Comparison of ENCODE assay signal across 17 cellular contexts in genomic region chrX:153848325-153848724, GRCh38.
"Had no signal": no experiment of that assay in that cellular context is flagged by ENCODE, and none has a peak within 500 bp of the region (broad histone marks: within the 10 kb centered on the region; RNA-seq: fewer than 3 reads in every experiment).

No MANE protein-coding gene starts in this region.

- FAIRE-seq: frontal cortex had no signal

- DNase-seq: effector CD4-positive, alpha-beta T cell; heart left ventricle; hypothalamus; islet precursor cell; mammary epithelial cell; naive thymus-derived CD4-positive, alpha-beta T cell; nephron progenitor cell; psoas muscle; retina; right lobe of liver; stimulated activated CD4-positive, alpha-beta T cell treated with anti-CD3 and anti-CD28 coated beads, Interleukin-4, amount 100 ng/mL, for 1 hour; stimulated activated CD8-positive, alpha-beta memory T cell treated with anti-CD3 and anti-CD28 coated beads, Interleukin-4, amount 100 ng/mL, for 48 hours; stimulated activated naive CD8-positive, alpha-beta T cell treated with anti-CD3 and anti-CD28 coated beads, Interleukin-15, Interleukin-2, amounts not matched to agents 100 U/mL and 50 U/mL, for 24 hours had no signal

- H3K4me3 ChIP-seq: coronary artery, heart left ventricle, psoas muscle, right lobe of liver, tibial nerve had no signal

- H3K9me3 ChIP-seq: heart left ventricle, neutrophil, psoas muscle, right lobe of liver, tibial nerve had no signal

- H3K4me1 ChIP-seq: heart left ventricle, psoas muscle, right lobe of liver, tibial nerve had no signal

- H3K36me3 ChIP-seq: heart left ventricle, neutrophil, right lobe of liver, tibial nerve had no signal

- H3K27ac ChIP-seq: coronary artery, heart left ventricle, neutrophil, psoas muscle, right lobe of liver, tibial nerve had no signal
